ENCODE assay signal across 1 cellular context in genomic region chr11:130088217-130088616, GRCh38.
TF ChIP-seq lines count a peak whose summit lies in the region.

No MANE protein-coding gene starts in this region.

TF ChIP-seq in K562, 482 proteins besides CTCF, POLR2A, EP300 and RAD21 (continued from another document):
- TF ChIP-seq PBX2 (CRISPR knock-in tag; IDR thresholded peaks at IDR 0.05; ENCODE audit: low read depth) = no peak
- peak; percentile 41; the same call in 1 of the 2 replicates for TF ChIP-seq PBX2 (tag; conservative IDR thresholded peaks at IDR 0.05; ENCODE audit: low read depth)
- no peak for TF ChIP-seq TSC22D4 (tag; IDR thresholded peaks at IDR 0.05)
- TF ChIP-seq HNRNPH1 (optimal IDR thresholded peaks at IDR 0.05; ENCODE audit: low read depth, low read length) = no peak
- no peak for TF ChIP-seq ZNF561 (CRISPR knock-in tag; conservative IDR thresholded peaks at IDR 0.05)
